ENCODE assay signal across 1 cellular context in the genomic region with DNA sequence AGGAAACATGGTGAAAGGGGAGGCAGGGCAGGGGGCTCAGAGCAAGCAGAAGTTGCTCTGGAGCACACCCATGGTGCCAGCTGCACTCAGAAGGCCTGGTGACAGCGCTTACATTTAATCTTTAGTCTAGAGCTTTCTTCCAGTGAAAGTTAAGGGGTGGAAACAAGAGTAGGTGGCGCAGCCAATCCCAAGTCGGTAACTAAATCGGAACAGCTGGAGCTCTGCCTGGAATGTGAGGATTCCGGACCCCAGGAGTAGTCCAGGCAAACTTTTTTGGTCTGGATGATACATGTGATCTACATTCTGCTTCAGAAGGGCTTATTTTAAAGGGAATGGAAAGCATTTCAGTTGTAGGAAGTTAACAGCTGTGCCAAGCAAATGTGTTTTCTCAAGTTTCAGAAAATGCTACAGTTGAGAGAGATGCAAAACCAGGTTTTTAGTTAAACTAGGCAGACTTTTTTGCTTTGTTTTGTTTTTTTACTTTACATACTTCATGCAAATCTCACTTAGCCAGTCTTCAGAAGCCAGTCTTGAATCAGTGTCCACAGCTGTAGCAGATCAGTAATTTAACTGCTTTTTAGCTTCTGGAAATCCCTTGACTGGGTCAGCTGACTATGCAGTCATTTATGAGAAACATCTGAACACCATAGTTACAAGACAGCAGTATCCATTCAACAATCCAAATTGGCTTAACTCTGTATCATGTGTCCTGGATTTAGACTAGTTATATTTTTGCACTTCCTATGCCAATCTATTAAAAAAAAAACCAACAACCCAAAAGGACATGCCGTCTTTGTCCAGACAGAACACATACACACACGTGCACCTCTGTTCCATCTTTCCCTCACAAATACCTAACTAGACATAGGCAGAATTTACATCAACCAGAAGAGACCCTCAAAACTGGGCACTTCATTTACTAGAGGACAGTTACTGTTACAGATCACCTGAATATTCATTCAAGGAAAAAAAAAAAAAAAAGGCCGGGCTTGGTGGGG.
TF ChIP-seq lines count a peak whose summit lies in the region.

No MANE protein-coding gene starts in this region.

TF ChIP-seq in IMR-90, 13 proteins besides CTCF, POLR2A, EP300 and RAD21:
- TF ChIP-seq MXI1 (IDR thresholded peaks at IDR 0.05; ENCODE audit: borderline replicate concordance, low read depth, low read length) (peak; percentile 15; the same call in 1 of the 2 replicates), RFX5 (IDR thresholded peaks at IDR 0.05; ENCODE audit: low read depth, low read length) (peak; percentile 17; the same call in 1 of the 2 replicates), SMC3 (IDR thresholded peaks at IDR 0.05; ENCODE audit: low read depth, low read length) (no peak)
- TF ChIP-seq, protein P1, sequence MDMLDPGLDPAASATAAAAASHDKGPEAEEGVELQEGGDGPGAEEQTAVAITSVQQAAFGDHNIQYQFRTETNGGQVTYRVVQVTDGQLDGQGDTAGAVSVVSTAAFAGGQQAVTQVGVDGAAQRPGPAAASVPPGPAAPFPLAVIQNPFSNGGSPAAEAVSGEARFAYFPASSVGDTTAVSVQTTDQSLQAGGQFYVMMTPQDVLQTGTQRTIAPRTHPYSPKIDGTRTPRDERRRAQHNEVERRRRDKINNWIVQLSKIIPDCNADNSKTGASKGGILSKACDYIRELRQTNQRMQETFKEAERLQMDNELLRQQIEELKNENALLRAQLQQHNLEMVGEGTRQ (IDR thresholded peaks at IDR 0.05; ENCODE audit: low read depth, low read length): peak; percentile 91
